18 cellular contexts compared by ENCODE assay signal in genomic region chr6:21609881-21610329, GRCh38.
"Had no signal": no experiment of that assay in that cellular context is flagged by ENCODE, and none has a peak within 500 bp of the region (broad histone marks: within the 10 kb centered on the region; RNA-seq: fewer than 3 reads in every experiment).

No MANE protein-coding gene starts in this region.

- H3K27ac ChIP-seq: dorsolateral prefrontal cortex, gastroesophageal sphincter, left lung, tibial nerve, vagina, WERI-Rb-1 had no signal

- ATAC-seq: activated CD8-positive, alpha-beta T cell treated with anti-CD3 and anti-CD28 coated beads for 36 hours; activated naive CD4-positive, alpha-beta T cell treated with anti-CD3 and anti-CD28 coated beads, Interleukin-2, amount 50 U/mL, for 72 hours; gastroesophageal sphincter; left lung; natural killer cell had no signal

- H3K9me3 ChIP-seq: gastroesophageal sphincter, left lung, tibial nerve, vagina had no signal

- H3K27me3 ChIP-seq: dorsolateral prefrontal cortex, gastroesophageal sphincter, left lung, tibial nerve, vagina had no signal

- H3K4me3 ChIP-seq: dorsolateral prefrontal cortex, gastroesophageal sphincter, left lung, tibial nerve, vagina had no signal

- DNase-seq: activated CD4-positive, alpha-beta T cell treated with anti-CD3 and anti-CD28 coated beads for 4 hours; activated CD8-positive, alpha-beta T cell treated with anti-CD3 and anti-CD28 coated beads for 36 hours; activated effector memory CD4-positive, alpha-beta T cell treated with anti-CD3 and anti-CD28 coated beads, Interleukin-2, amount 50 U/mL, for 16 hours; activated T-cell treated with anti-CD3 and anti-CD28 coated beads, Interleukin-2, amount 50 U/mL, for 48 hours; dorsolateral prefrontal cortex; erythroblast; islet precursor cell; mesenchymal stem cell; natural killer cell; retina; stimulated activated CD4-positive, alpha-beta T cell treated with anti-CD3 and anti-CD28 coated beads, Interleukin-2, amount 100 ng/mL, for 48 hours; WERI-Rb-1 had no signal

- H3K27ac Mint-ChIP-seq: activated CD8-positive, alpha-beta T cell treated with anti-CD3 and anti-CD28 coated beads for 36 hours; activated naive CD4-positive, alpha-beta T cell treated with anti-CD3 and anti-CD28 coated beads, Interleukin-2, amount 50 U/mL, for 72 hours; natural killer cell; stimulated activated memory B cell treated with anti-CD40 and anti-IgM and Interleukin-4, amounts not matched to agents 10 μg/mL and 1 μg/mL and 100 μg/mL, for 72 hours had no signal

- H3K4me3 Mint-ChIP-seq: activated CD8-positive, alpha-beta T cell treated with anti-CD3 and anti-CD28 coated beads for 36 hours; natural killer cell; stimulated activated memory B cell treated with anti-CD40 and anti-IgM and Interleukin-4, amounts not matched to agents 10 μg/mL and 1 μg/mL and 100 μg/mL, for 72 hours had no signal

- H3K4me1 Mint-ChIP-seq: natural killer cell had no signal

- H3K9me3 Mint-ChIP-seq: activated CD8-positive, alpha-beta T cell treated with anti-CD3 and anti-CD28 coated beads for 36 hours; activated naive CD4-positive, alpha-beta T cell treated with anti-CD3 and anti-CD28 coated beads, Interleukin-2, amount 50 U/mL, for 72 hours; natural killer cell; stimulated activated memory B cell treated with anti-CD40 and anti-IgM and Interleukin-4, amounts not matched to agents 10 μg/mL and 1 μg/mL and 100 μg/mL, for 72 hours had no signal

- H3K4me1 ChIP-seq: tibial nerve, vagina had no signal

- H3K36me3 ChIP-seq: gastroesophageal sphincter, left lung, tibial nerve, vagina, WERI-Rb-1 had no signal

- H3K36me3 Mint-ChIP-seq: activated naive CD4-positive, alpha-beta T cell treated with anti-CD3 and anti-CD28 coated beads, Interleukin-2, amount 50 U/mL, for 72 hours; natural killer cell; stimulated activated memory B cell treated with anti-CD40 and anti-IgM and Interleukin-4, amounts not matched to agents 10 μg/mL and 1 μg/mL and 100 μg/mL, for 72 hours had no signal
